ENCODE assay signal across 20 cellular contexts in the genomic region with DNA sequence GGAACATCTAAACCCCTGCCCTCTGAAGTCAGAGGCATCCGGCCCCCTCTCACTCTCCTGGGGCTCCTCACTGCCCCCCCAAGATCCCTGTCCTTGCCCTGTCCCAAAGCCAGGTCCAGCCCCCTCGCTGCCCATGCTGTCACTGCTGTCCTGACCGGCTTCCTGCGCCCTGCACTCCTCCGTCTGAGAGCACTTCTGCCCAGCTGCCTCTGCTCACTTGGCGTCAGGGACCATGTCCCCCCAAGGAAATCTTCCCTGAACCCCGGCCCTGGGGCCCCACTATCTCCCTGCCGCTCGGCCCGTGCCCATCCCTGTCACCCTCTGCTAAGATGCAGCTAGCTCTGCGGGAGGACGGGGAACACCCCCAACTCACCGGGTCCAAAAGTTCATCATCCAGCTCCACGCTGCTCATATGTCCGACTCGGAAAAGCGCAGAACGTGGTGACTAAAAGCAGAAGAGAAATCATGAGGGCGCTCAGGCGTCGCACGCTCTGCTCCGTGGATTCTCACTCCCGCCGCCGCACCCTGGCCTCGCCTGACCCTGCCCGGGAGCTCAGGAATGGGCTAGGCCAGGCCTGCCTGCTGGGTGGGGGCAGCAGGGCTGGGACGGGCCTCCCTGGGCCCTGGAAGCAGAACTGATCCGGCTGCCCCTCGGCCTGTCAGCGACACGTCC. TPM values are rescaled to one million over a fixed set of nuclear protein-coding genes. Genes with fewer than 3 reads are reported as not detected.
DNase-seq lines count a peak whose midpoint lies in the region; TF ChIP-seq lines count a peak whose summit lies in the region.
"Had no signal": no experiment of that assay in that cellular context is flagged by ENCODE, and none has a peak within 500 bp of the region (broad histone marks: within the 10 kb centered on the region; RNA-seq: fewer than 3 reads in every experiment).

No MANE protein-coding gene starts in this region.

- intact Hi-C loops in CD14-positive monocyte (cut with micrococcal nuclease) = no loop called here

- peaks cover 64% of the 10 kb centered on the region for H4K20me1 ChIP-seq in BLaER1

- peaks cover 0 to 1% (median 0%) of the 10 kb centered on the region in 7 donors for H3K9me3 Mint-ChIP-seq in CD14-positive monocyte
- no peaks in the 10 kb centered on the region for H3K9me3 Mint-ChIP-seq in chondrocyte (ENCODE audit: low read depth)
- no peaks in the 10 kb centered on the region for H3K9me3 Mint-ChIP-seq in nephron progenitor cell
- H3K9me3 Mint-ChIP-seq: HFFc6 had no signal

- 0 out of 2 replicates have a peak overlapping the region, but pooled peaks have one; percentile 29 for H3K9ac ChIP-seq in BLaER1

- H3K27ac Mint-ChIP-seq in CD14-positive monocyte (peak overlapping the region in 4 of 7 donors; percentile 40 to 82 (median 60)), chondrocyte (ENCODE audit: unreplicated experiment) (no peak overlapping the region), nephron progenitor cell (peak overlapping the region; percentile 94)
- H3K27ac Mint-ChIP-seq: CD4-positive, alpha-beta memory T cell; HFFc6 had no signal

- H3K4me3 Mint-ChIP-seq in CD14-positive monocyte (no peak overlapping the region), chondrocyte (ENCODE audit: unreplicated experiment) (no peak overlapping the region), nephron progenitor cell (no peak overlapping the region)
- H3K4me3 Mint-ChIP-seq: B cell; CD4-positive, alpha-beta memory T cell; HFFc6 had no signal

- H3K4me1 ChIP-seq in BLaER1 = peaks cover 59% of the 10 kb centered on the region

- TF ChIP-seq CTCF in CD14-positive monocyte (IDR thresholded peaks at IDR 0.05) = no peak
- TF ChIP-seq CTCF in chondrocyte (IDR thresholded peaks at IDR 0.05) = no peak
- no peak for TF ChIP-seq CTCF in nephron progenitor cell (IDR thresholded peaks at IDR 0.05)

- no peak overlapping the region for H3K4me2 ChIP-seq in BLaER1

- H3K9me3 ChIP-seq in BLaER1 = no peaks in the 10 kb centered on the region

- H3K36me3 ChIP-seq in BLaER1 = peaks cover 72% of the 10 kb centered on the region

- peak overlapping the region; percentile 99 for H3K27ac ChIP-seq in BLaER1
- H3K27ac ChIP-seq: C4-2B had no signal

- H3K36me3 Mint-ChIP-seq in CD14-positive monocyte = peaks cover 36 to 69% of the 10 kb centered on the region in 2 donors
- H3K36me3 Mint-ChIP-seq in chondrocyte (ENCODE audit: low read depth) = peaks cover 2% of the 10 kb centered on the region
- H3K36me3 Mint-ChIP-seq in nephron progenitor cell (ENCODE audit: low read depth) = peaks cover 8% of the 10 kb centered on the region

- H3K27me3 Mint-ChIP-seq in CD14-positive monocyte (ENCODE audit: low read depth in 3 of 3) (peaks cover 0 to 5% (median 0%) of the 10 kb centered on the region in 3 donors), chondrocyte (ENCODE audit: low read depth) (no peaks in the 10 kb centered on the region), nephron progenitor cell (ENCODE audit: low read depth, poor library complexity) (peaks cover under 1% of the 10 kb centered on the region)
- H3K27me3 Mint-ChIP-seq: B cell; CD4-positive, alpha-beta memory T cell had no signal

- DNase-seq in CD14-positive monocyte (ENCODE audit: low spot score) (no peak), chondrocyte (ENCODE audit: low spot score) (peak; percentile 88), nephron progenitor cell (no peak), NCI-H1105 treated with DMSO at 0.1 percent for 48 hours (lab: John Stamatoyannopoulos, UW) (no peak), kidney glomerular epithelial cell (lab: John Stamatoyannopoulos, UW) (no peak), SK-N-DZ (ENCODE audit: low spot score) (no peak), amniotic stem cell (lab: John Stamatoyannopoulos, UW) (no peak)
- DNase-seq: CD4-positive, alpha-beta memory T cell; DMS53; DND-41; EL; GOT3; H7; HFFc6 had no signal

- H3K27me3 ChIP-seq in BLaER1 = no peaks in the 10 kb centered on the region

- peaks cover 23% of the 10 kb centered on the region for H3K4me1 Mint-ChIP-seq in CD14-positive monocyte
- H3K4me1 Mint-ChIP-seq in chondrocyte (ENCODE audit: low read depth) = peaks cover 2% of the 10 kb centered on the region
- H3K4me1 Mint-ChIP-seq in nephron progenitor cell = peaks cover 6% of the 10 kb centered on the region

- no peak overlapping the region for H3K4me3 ChIP-seq in BLaER1
- H3K4me3 ChIP-seq: GM12878 had no signal

RNA-seq across cellular contexts. Expression of a gene that starts 9.8 kb away (rescaled TPM):
- 10 to 100 TPM; 37.4 to 56.5 TPM for polyA plus RNA-seq in CD14-positive monocyte
- 81.7 to 97.0 TPM (median 95.2 TPM) in 3 replicates for total RNA-seq in chondrocyte
- polyA plus RNA-seq in SK-N-DZ (2014; cell fraction: cytosol; rRNA removed) = 47.2 and 67.5 TPM in 2 replicates
- 328 and 374 TPM in 2 replicates for polyA plus RNA-seq in SK-N-DZ (2014; cell fraction: nucleus; rRNA removed)

RNA-seq across cellular contexts. Expression of a gene that starts 20.7 kb away (rescaled TPM):
- not detected for polyA plus RNA-seq in CD14-positive monocyte
- total RNA-seq in chondrocyte = 0.51 to 2.0 TPM (median 1.3 TPM) in 3 replicates
- 0.27 and 0.35 TPM in 2 replicates for polyA plus RNA-seq in SK-N-DZ (2014; cell fraction: cytosol; rRNA removed)
- polyA plus RNA-seq in SK-N-DZ (2014; cell fraction: nucleus; rRNA removed) = 2.1 and 5.8 TPM in 2 replicates
- total RNA-seq: H7 had no signal

RNA-seq across cellular contexts. Expression of a gene that starts 23.7 kb away (rescaled TPM):
- polyA plus RNA-seq in CD14-positive monocyte = not detected
- not detected in 3 replicates for total RNA-seq in chondrocyte
- polyA plus RNA-seq in SK-N-DZ (2014; cell fraction: cytosol; rRNA removed) = not detected in 2 replicates
- not detected in 2 replicates for polyA plus RNA-seq in SK-N-DZ (2014; cell fraction: nucleus; rRNA removed)
- total RNA-seq: A172; B cell; CD4-positive, alpha-beta memory T cell; GM12878; H7 had no signal
- polyA plus RNA-seq: CD4-positive, alpha-beta memory T cell; GM12878 had no signal

RNA-seq across cellular contexts. Expression of a gene that starts 28.1 kb away (rescaled TPM):
- 10 to 100 TPM in 1 of 2 donors, 1 to 10 TPM in 1; 7.3 to 11.4 TPM for polyA plus RNA-seq in CD14-positive monocyte
- total RNA-seq in chondrocyte = 19.3 to 30.9 TPM (median 21.7 TPM) in 3 replicates
- 35.5 and 36.4 TPM in 2 replicates for polyA plus RNA-seq in SK-N-DZ (2014; cell fraction: cytosol; rRNA removed)
- 165 and 184 TPM in 2 replicates for polyA plus RNA-seq in SK-N-DZ (2014; cell fraction: nucleus; rRNA removed)

RNA-seq across cellular contexts. Expression of a gene that starts 34.2 kb away (rescaled TPM):
- polyA plus RNA-seq in CD14-positive monocyte = not detected
- not detected in 3 replicates for total RNA-seq in chondrocyte
- polyA plus RNA-seq in SK-N-DZ (2014; cell fraction: cytosol; rRNA removed) = 2.0 and 5.6 TPM in 2 replicates
- polyA plus RNA-seq in SK-N-DZ (2014; cell fraction: nucleus; rRNA removed) = 1.2 and 3.3 TPM in 2 replicates
- total RNA-seq: A172, G401, GM12878, H7, HFFc6 had no signal
- polyA plus RNA-seq: CD4-positive, alpha-beta memory T cell; GM12878 had no signal
